ENCODE assay signal across 8 cellular contexts in genomic region chr10:67520924-67521520, GRCh38.
A peak's percentile ranks its signal among the peaks of the same experiment; 100 is the strongest.
DNase-seq lines count a peak whose midpoint lies in the region; ATAC-seq, FAIRE-seq and TF ChIP-seq lines count a peak whose summit lies in the region.

No MANE protein-coding gene starts in this region.

- no peak overlapping the region for H3K27ac ChIP-seq in PC-3 (ENCODE audit: low read length)
- H3K27ac ChIP-seq in K562 (ENCODE audit: extremely low read depth, low read depth, low read length) = no peak overlapping the region
- no peak overlapping the region for H3K27ac ChIP-seq in iPS DF 6.9 (ENCODE audit: low read length)

- in situ Hi-C loops in K562 (cut with MboI) = no loop called here

- H2AFZ ChIP-seq in PC-3 (ENCODE audit: low read length) = no peak overlapping the region
- H2AFZ ChIP-seq in K562 (ENCODE audit: low read depth, low read length) = no peak overlapping the region

- peak; percentile 75 to 82 for TF ChIP-seq RAD21 in K562 (CRISPR knock-in tag; conservative IDR thresholded peaks at IDR 0.05 in 1 of 2, IDR thresholded peaks at IDR 0.05 in 1 of 2)

- H3K9ac ChIP-seq in PC-3 (ENCODE audit: low read length) (no peak overlapping the region), K562 (ENCODE audit: insufficient read depth in 1 of 2, low read depth in 2 of 2, low read length in 2 of 2) (no peak overlapping the region)

- peak; percentile 70 for FAIRE-seq in K562 (lab: Jason Lieb, UNC)

- H3K4me1 ChIP-seq in PC-3 (ENCODE audit: insufficient read depth, low read length) (peaks cover 17% of the 10 kb centered on the region), K562 (replicated peaks in 1 of 2; ENCODE audit: control insufficient read depth in 2 of 2, insufficient read depth in 2 of 2, low read length in 2 of 2) (no peaks in the 10 kb centered on the region), iPS DF 6.9 (ENCODE audit: control insufficient read depth, insufficient read depth, low read length) (no peaks in the 10 kb centered on the region)

- no peaks in the 10 kb centered on the region for H3K9me3 ChIP-seq in PC-3 (ENCODE audit: low read length)
- H3K9me3 ChIP-seq in K562 (replicated peaks; ENCODE audit: control insufficient read depth, insufficient read depth, low read depth, low read length) = no peaks in the 10 kb centered on the region
- H3K9me3 ChIP-seq in iPS DF 6.9 (ENCODE audit: control insufficient read depth, insufficient read depth, low read length) = no peaks in the 10 kb centered on the region

- TF ChIP-seq CTCF in PC-3 (conservative IDR thresholded peaks at IDR 0.05; ENCODE audit: low read depth, low read length) (peak; percentile 100), K562 (IDR thresholded peaks at IDR 0.05 in 2 of 3, conservative IDR thresholded peaks at IDR 0.05 in 1 of 3; ENCODE audit: insufficient read depth in 2 of 3, low read depth in 1 of 3, low read length in 3 of 3) (peak; percentile 39 to 67 (median 56); a peak in 5 of 6 replicates)

- POLR2A ChIA-PET in PC-3 (lab: Charles Lee; ENCODE audit: unreplicated experiment) = interaction anchor here (0.5 to 0.7 kb wide), 4 partner anchors 149 to 674 kb away, joined by 3 to 4 read pairs (median 4); no protein-coding TSS in a partner anchor
- POLR2A ChIA-PET in K562 (lab: Yijun Ruan, JAX) = no interaction called here

- TF ChIP-seq POLR2A in K562 (conservative IDR thresholded peaks at IDR 0.05) = no peak

- ATAC-seq in GM19455 (IDR thresholded peaks at IDR 0.05; ENCODE audit: unreplicated experiment) (peak; percentile 79), HG03565 (IDR thresholded peaks at IDR 0.05; ENCODE audit: unreplicated experiment) (peak; percentile 77), PC-3 (peak; percentile 85), K562 (peak; percentile 75)

- no peaks in the 10 kb centered on the region for H3K9me2 ChIP-seq in PC-3 (replicated peaks; ENCODE audit: low read length)

- WGBS in K562 (ENCODE audit: insufficient coverage, low coverage, missing lambda C conversion rate) = 0% methylated on average over 5 of the region's 5 CpGs
- WGBS in iPS DF 6.9 (ENCODE audit: insufficient coverage, insufficient read length) = no CpG with 5 or more reads among the region's 5 CpGs

- no peak overlapping the region for H3K4me2 ChIP-seq in PC-3 (ENCODE audit: low read length)
- H3K4me2 ChIP-seq in K562 (ENCODE audit: insufficient read depth, low read length) = no peak overlapping the region

- H3K36me3 ChIP-seq in PC-3 (ENCODE audit: low read depth, low read length) (no peaks in the 10 kb centered on the region), K562 (ENCODE audit: control insufficient read depth, insufficient read depth, low read length) (no peaks in the 10 kb centered on the region), iPS DF 6.9 (ENCODE audit: control insufficient read depth, insufficient read depth, low read length) (no peaks in the 10 kb centered on the region)

- H4K20me1 ChIP-seq in PC-3 (ENCODE audit: low read length) (no peaks in the 10 kb centered on the region), K562 (replicated peaks; ENCODE audit: control insufficient read depth, insufficient read depth, low read length) (no peaks in the 10 kb centered on the region)

- H3K9me1 ChIP-seq in K562 (ENCODE audit: control insufficient read depth, insufficient read depth, low read length) = no peaks in the 10 kb centered on the region

- BruUV-seq in PC-3 (replicated peaks; lab: Mats Ljungman, UMichigan) (no TSS peak), K562 (replicated peaks; lab: Mats Ljungman, UMichigan) (no TSS peak)

- TF ChIP-seq EP300 in K562 (IDR thresholded peaks at IDR 0.05; ENCODE audit: low read length) = no peak

- CTCF ChIA-PET in PC-3 (lab: Charles Lee) = interaction anchor here (0.5 to 1.7 kb wide), 18 partner anchors 14 to 773 kb away, joined by 3 to 9 read pairs (median 4); partner anchors contain the start of gene LRRTM3
- CTCF ChIA-PET in K562 (lab: Yijun Ruan, JAX; ENCODE audit: low intra/inter-chr PET ratio) = no interaction called here

- H3K79me2 ChIP-seq in PC-3 (ENCODE audit: low read length) (no peaks in the 10 kb centered on the region), K562 (ENCODE audit: control insufficient read depth, insufficient read depth, low read length) (no peaks in the 10 kb centered on the region)

- H3K27me3 ChIP-seq in PC-3 (ENCODE audit: low read length) = peaks cover 18% of the 10 kb centered on the region
- no peaks in the 10 kb centered on the region for H3K27me3 ChIP-seq in K562 (ENCODE audit: control insufficient read depth in 2 of 2, insufficient read depth in 2 of 2, low read length in 2 of 2)
- no peaks in the 10 kb centered on the region for H3K27me3 ChIP-seq in iPS DF 6.9 (ENCODE audit: control insufficient read depth, insufficient read depth, low read length)

- intact Hi-C loops in PC-3 (cut with micrococcal nuclease) (loop anchor here (1.0 to 10.0 kb wide), 9 partner anchors 45 to 1219 kb away; no protein-coding TSS in a partner anchor), K562 (cut with micrococcal nuclease) (loop anchor here (10.0 kb wide), 1 partner anchor 586 kb away; no protein-coding TSS in a partner anchor)

- H3K4me3 ChIP-seq in PC-3 (ENCODE audit: low read length) = no peak overlapping the region
- no peak overlapping the region for H3K4me3 ChIP-seq in K562
- no peak overlapping the region for H3K4me3 ChIP-seq in iPS DF 6.9 (ENCODE audit: low read length)

- peak; percentile 15 for DNase-seq in NCI-H2196 (lab: John Stamatoyannopoulos, UW; ENCODE audit: unreplicated experiment)
- DNase-seq in NCI-H2196 treated with DMSO at 0.1 percent for 48 hours (lab: John Stamatoyannopoulos, UW; ENCODE audit: unreplicated experiment) = no peak
- peak; percentile 94 for DNase-seq in PC-3
- peak; percentile 17 to 45 (median 21) for DNase-seq in K562 (ENCODE audit: extremely low read depth in 1 of 4, low spot score in 3 of 4)
- peak; percentile 27 for DNase-seq in iPS DF 6.9 (ENCODE audit: low read depth, low spot score)
- DNase-seq in stimulated activated CD4-positive, alpha-beta T cell treated with anti-CD3 and anti-CD28 coated beads, Interleukin-2, amount 100 ng/mL, for 4 hours (ENCODE audit: low read depth) = peak; percentile 1

- no peaks in the 10 kb centered on the region for H3F3A ChIP-seq in PC-3 (ENCODE audit: low read length, unreplicated experiment)

TF ChIP-seq in K562, 482 proteins besides CTCF, POLR2A, EP300 and RAD21:
- TF ChIP-seq ZNF263 (CRISPR knock-in tag; IDR thresholded peaks at IDR 0.05; ENCODE audit: borderline replicate concordance) (no peak), STAG1 (CRISPR knock-in tag; IDR thresholded peaks at IDR 0.05; ENCODE audit: borderline replicate concordance) (peak; percentile 29; the same call in 1 of the 2 replicates), MEF2D (tag; conservative IDR thresholded peaks at IDR 0.05; ENCODE audit: low read depth) (no peak), VEZF1 (CRISPR knock-in tag; IDR thresholded peaks at IDR 0.05) (no peak), SP1 (CRISPR knock-in tag; IDR thresholded peaks at IDR 0.05) (no peak), NUFIP1 (IDR thresholded peaks at IDR 0.05; ENCODE audit: partially characterized antibody) (no peak), MLX (CRISPR knock-in tag; conservative IDR thresholded peaks at IDR 0.05) (no peak), MXD1 (CRISPR knock-in tag; IDR thresholded peaks at IDR 0.05; ENCODE audit: borderline replicate concordance, poor library complexity, severe bottlenecking) (no peak), FOXK1 (CRISPR knock-in tag; IDR thresholded peaks at IDR 0.05; ENCODE audit: borderline replicate concordance) (no peak), SMARCA4 (IDR thresholded peaks at IDR 0.05) (no peak), NR2F6 (CRISPR knock-in tag; IDR thresholded peaks at IDR 0.05) (no peak), PML (IDR thresholded peaks at IDR 0.05; ENCODE audit: low read length) (no peak), SOX6 (IDR thresholded peaks at IDR 0.05) (no peak), DEAF1 (CRISPR knock-in tag; IDR thresholded peaks at IDR 0.05) (peak; percentile 53; the same call in 1 of the 2 replicates), SMARCC2 (IDR thresholded peaks at IDR 0.05; ENCODE audit: low read depth) (no peak), ZNF146 (CRISPR knock-in tag; IDR thresholded peaks at IDR 0.05; ENCODE audit: unreplicated experiment) (no peak), TCF7L2 (IDR thresholded peaks at IDR 0.05; ENCODE audit: low read depth, low read length) (no peak)
